In the genomic region with DNA sequence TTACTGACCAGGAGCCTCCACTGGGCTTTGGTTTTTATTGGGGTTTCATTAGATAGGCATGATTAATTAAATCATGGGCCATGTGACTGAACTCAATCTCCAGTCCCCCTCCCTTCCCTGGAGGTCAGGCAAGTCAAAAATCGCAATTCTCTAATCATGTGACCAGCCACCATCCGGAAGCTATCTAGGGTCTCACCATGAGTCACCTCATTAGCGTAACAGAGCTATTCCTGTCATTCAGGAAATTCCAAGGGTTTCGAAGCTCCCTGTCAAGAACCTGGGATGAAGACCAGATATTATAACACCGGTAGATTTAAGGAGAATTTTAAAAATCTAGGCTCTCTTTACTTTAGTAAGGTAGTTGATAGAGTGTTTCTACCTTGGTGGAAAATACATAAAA, we compare ENCODE assay signal across 22 cellular contexts.
DNase-seq lines count a peak whose midpoint lies in the region; ATAC-seq and TF ChIP-seq lines count a peak whose summit lies in the region.
"Had no signal": no experiment of that assay in that cellular context is flagged by ENCODE, and none has a peak within 500 bp of the region (broad histone marks: within the 10 kb centered on the region; RNA-seq: fewer than 3 reads in every experiment).

No MANE protein-coding gene starts in this region.

- H3K27ac ChIP-seq in endodermal cell (ENCODE audit: low read depth, low read length), result no peak overlapping the region
- H3K27ac ChIP-seq: brain microvascular endothelial cell, colonic mucosa, suprapubic skin had no signal

- DNase-seq in EL (peak; percentile 51), M059J (ENCODE audit: low read depth) (peak; percentile 70), endodermal cell (peak; percentile 79), islet precursor cell (peak; percentile 88), dedifferentiated amniotic fluid mesenchymal stem cell (ENCODE audit: extremely low spot score) (no peak)
- no peak for DNase-seq in natural killer cell treated with Interleukin-12 subunit alpha and Interleukin-12 subunit beta and Interleukin-15 and Interleukin-18, amount 100 ng/mL, for 72 hours (ENCODE audit: low spot score)
- DNase-seq: activated effector memory CD4-positive, alpha-beta T cell treated with Interleukin-2 at 50 U/mL for 16 hours; brain microvascular endothelial cell; colonic mucosa; GF-D8; GOT3; left colon; midbrain; NCI-H1436 treated with DMSO at 0.1 percent for 48 hours; NCI-H2171 treated with DMSO at 0.1 percent for 48 hours; NCI-H748 treated with DMSO at 0.1 percent for 48 hours; nephron progenitor cell; posterior cingulate gyrus; SIG-M5 had no signal

- no peak overlapping the region for H3K4me3 Mint-ChIP-seq in endodermal cell
- no peak overlapping the region for H3K4me3 Mint-ChIP-seq in natural killer cell treated with Interleukin-12 subunit alpha and Interleukin-12 subunit beta and Interleukin-15 and Interleukin-18, amount 100 ng/mL, for 72 hours
- H3K4me3 Mint-ChIP-seq: nephron progenitor cell had no signal

- H3K36me3 Mint-ChIP-seq in endodermal cell (ENCODE audit: low read depth), result no peaks in the 10 kb centered on the region
- no peaks in the 10 kb centered on the region for H3K36me3 Mint-ChIP-seq in natural killer cell treated with Interleukin-12 subunit alpha and Interleukin-12 subunit beta and Interleukin-15 and Interleukin-18, amount 100 ng/mL, for 72 hours

- ATAC-seq in GM18858 (IDR thresholded peaks at IDR 0.05; ENCODE audit: unreplicated experiment) (no peak), HG02852 (IDR thresholded peaks at IDR 0.05; ENCODE audit: unreplicated experiment) (no peak)
- no peak for ATAC-seq in natural killer cell treated with Interleukin-12 subunit alpha and Interleukin-12 subunit beta and Interleukin-15 and Interleukin-18, amount 100 ng/mL, for 72 hours
- ATAC-seq: left colon had no signal

- no peak overlapping the region for H3K9ac ChIP-seq in endodermal cell (ENCODE audit: extremely low read depth, low read length, poor library complexity, severe bottlenecking)

- H3K4me3 ChIP-seq in endodermal cell (ENCODE audit: low read length), result no peak overlapping the region
- H3K4me3 ChIP-seq: colonic mucosa, suprapubic skin had no signal

- H3K4me1 ChIP-seq in endodermal cell (ENCODE audit: control insufficient read depth, insufficient read depth, low read length), result peaks cover 2% of the 10 kb centered on the region
- H3K4me1 ChIP-seq: colonic mucosa, suprapubic skin had no signal

- WGBS in endodermal cell (ENCODE audit: insufficient coverage in 1 of 2, insufficient read length in 1 of 2), 2 experiments, result 47 to 60% methylated on average over 4 to 5 of the region's 5 CpGs

- H3K36me3 ChIP-seq in endodermal cell (ENCODE audit: control insufficient read depth, insufficient read depth, low read length), result no peaks in the 10 kb centered on the region
- H3K36me3 ChIP-seq: brain microvascular endothelial cell, colonic mucosa, suprapubic skin had no signal

- H3K27ac Mint-ChIP-seq in endodermal cell, result peak overlapping the region; percentile 39
- H3K27ac Mint-ChIP-seq in natural killer cell treated with Interleukin-12 subunit alpha and Interleukin-12 subunit beta and Interleukin-15 and Interleukin-18, amount 100 ng/mL, for 72 hours, result no peak overlapping the region

- no peaks in the 10 kb centered on the region for H3K9me3 Mint-ChIP-seq in endodermal cell
- no peaks in the 10 kb centered on the region for H3K9me3 Mint-ChIP-seq in natural killer cell treated with Interleukin-12 subunit alpha and Interleukin-12 subunit beta and Interleukin-15 and Interleukin-18, amount 100 ng/mL, for 72 hours
- H3K9me3 Mint-ChIP-seq: nephron progenitor cell had no signal

- H3K27me3 Mint-ChIP-seq in endodermal cell (ENCODE audit: insufficient read depth), result no peaks in the 10 kb centered on the region
- H3K27me3 Mint-ChIP-seq in natural killer cell treated with Interleukin-12 subunit alpha and Interleukin-12 subunit beta and Interleukin-15 and Interleukin-18, amount 100 ng/mL, for 72 hours, result peaks cover 0 to 4% of the 10 kb centered on the region in 2 donors

- H3K9me3 ChIP-seq in endodermal cell (ENCODE audit: control insufficient read depth, low read length), result no peaks in the 10 kb centered on the region
- H3K9me3 ChIP-seq: colonic mucosa, suprapubic skin had no signal

- H3K4me1 Mint-ChIP-seq in endodermal cell, result peaks cover 26% of the 10 kb centered on the region
- no peaks in the 10 kb centered on the region for H3K4me1 Mint-ChIP-seq in natural killer cell treated with Interleukin-12 subunit alpha and Interleukin-12 subunit beta and Interleukin-15 and Interleukin-18, amount 100 ng/mL, for 72 hours (ENCODE audit: low read depth in 2 of 2)

- H3K27me3 ChIP-seq in endodermal cell (ENCODE audit: control insufficient read depth, insufficient read depth, low read length, poor library complexity, severe bottlenecking), result no peaks in the 10 kb centered on the region
- H3K27me3 ChIP-seq: brain microvascular endothelial cell, colonic mucosa, suprapubic skin had no signal

- no peak for TF ChIP-seq CTCF in endodermal cell (conservative IDR thresholded peaks at IDR 0.05)

Comparison
In these comparisons a context has a peak if more than half of its experiments do, and no peak if none do; other contexts are left out.
1. DNase-seq: peak in EL (single experiment), M059J (single experiment), endodermal cell (single experiment) and islet precursor cell (single experiment); none in dedifferentiated amniotic fluid mesenchymal stem cell (single experiment) and natural killer cell treated with Interleukin-12 subunit alpha and Interleukin-12 subunit beta and Interleukin-15 and Interleukin-18, amount 100 ng/mL, for 72 hours (single experiment).